ENCODE assay signal across 27 cellular contexts in genomic region chr6:112665815-112666214, GRCh38.
DNase-seq lines count a peak whose midpoint lies in the region; ATAC-seq and TF ChIP-seq lines count a peak whose summit lies in the region.
"Had no signal": no experiment of that assay in that cellular context is flagged by ENCODE, and none has a peak within 500 bp of the region (broad histone marks: within the 10 kb centered on the region; RNA-seq: fewer than 3 reads in every experiment).

No MANE protein-coding gene starts in this region.

- intact Hi-C loops in IMR-90 (cut with micrococcal nuclease), result no loop called here

- no peaks in the 10 kb centered on the region for H3K79me1 ChIP-seq in IMR-90 (ENCODE audit: low read depth in 1 of 2, low read length in 2 of 2)

- ATAC-seq in IMR-90 (ENCODE audit: low read depth) (peak; percentile 35; the same call in 1 of the 2 replicates), HG02763 (IDR thresholded peaks at IDR 0.05; ENCODE audit: unreplicated experiment) (no peak)
- ATAC-seq: HepG2, left cardiac atrium had no signal

- H3K4me2 ChIP-seq in IMR-90 (ENCODE audit: low read depth, low read length), result no peak overlapping the region

- no peak overlapping the region for H4K91ac ChIP-seq in IMR-90 (ENCODE audit: insufficient read depth, low read depth, low read length)

- H2BK15ac ChIP-seq in IMR-90 (ENCODE audit: low read depth, low read length), result no peak overlapping the region

- H4K5ac ChIP-seq in IMR-90 (ENCODE audit: low read depth, low read length), result no peak overlapping the region

- H2BK120ac ChIP-seq in IMR-90 (ENCODE audit: low read depth, low read length), result no peak overlapping the region

- no peak overlapping the region for H3K4me3 ChIP-seq in IMR-90 (ENCODE audit: insufficient read depth, low read depth, low read length)
- no peak overlapping the region for H3K4me3 ChIP-seq in endodermal cell (ENCODE audit: low read length)
- H3K4me3 ChIP-seq: esophagus muscularis mucosa, SJCRH30, thoracic aorta had no signal

- H3K9ac ChIP-seq in IMR-90 (ENCODE audit: low read depth, low read length), result no peak overlapping the region
- no peak overlapping the region for H3K9ac ChIP-seq in endodermal cell (ENCODE audit: extremely low read depth, low read length, poor library complexity, severe bottlenecking)

- no peaks in the 10 kb centered on the region for H3K36me3 Mint-ChIP-seq in endodermal cell (ENCODE audit: low read depth)
- H3K36me3 Mint-ChIP-seq: activated naive CD4-positive, alpha-beta T cell treated with anti-CD3 and anti-CD28 coated beads, Interleukin-2, amount 50 U/mL, for 24 hours had no signal

- CTCF ChIA-PET in IMR-90 (lab: Yijun Ruan, JAX), result interaction anchor here (1.6 kb wide), 1 partner anchor 11 kb away, joined by 3 read pairs; no protein-coding TSS in a partner anchor

- no peaks in the 10 kb centered on the region for H3K36me3 ChIP-seq in IMR-90 (ENCODE audit: control insufficient read depth, insufficient read depth, low read length)
- no peaks in the 10 kb centered on the region for H3K36me3 ChIP-seq in endodermal cell (ENCODE audit: control insufficient read depth, insufficient read depth, low read length)
- H3K36me3 ChIP-seq: esophagus muscularis mucosa, SJCRH30, thoracic aorta had no signal

- peaks cover 4% of the 10 kb centered on the region; the same call in 1 of the 2 replicates for H3K9me1 ChIP-seq in IMR-90 (ENCODE audit: insufficient read depth, low read length)

- TF ChIP-seq CTCF in IMR-90 (conservative IDR thresholded peaks at IDR 0.05; ENCODE audit: low read depth, low read length) (no peak), endodermal cell (conservative IDR thresholded peaks at IDR 0.05) (no peak)

- H3K18ac ChIP-seq in IMR-90 (ENCODE audit: low read depth, low read length), result no peak overlapping the region

- dilution Hi-C loops in IMR-90 (cut with HindIII; ENCODE audit: low sequenced_read_pairs, unreplicated experiment), result no loop called here

- H3K4me1 Mint-ChIP-seq in endodermal cell, result no peaks in the 10 kb centered on the region
- H3K4me1 Mint-ChIP-seq: activated CD4-positive, alpha-beta memory T cell treated with anti-CD3 and anti-CD28 coated beads, Interleukin-2, amount 10 ng/mL, durations not matched to agents 7 days and 5 days; activated naive CD4-positive, alpha-beta T cell treated with anti-CD3 and anti-CD28 coated beads, Interleukin-2, amount 50 U/mL, for 24 hours; B cell; neural crest cell had no signal

- H3K4ac ChIP-seq in IMR-90 (ENCODE audit: low read depth, low read length), result no peak overlapping the region

- no peaks in the 10 kb centered on the region for H3K9me3 Mint-ChIP-seq in endodermal cell
- H3K9me3 Mint-ChIP-seq: activated CD4-positive, alpha-beta memory T cell treated with anti-CD3 and anti-CD28 coated beads, Interleukin-2, amount 10 ng/mL, durations not matched to agents 7 days and 5 days; activated T-cell treated with anti-CD3 and anti-CD28 coated beads, Interleukin-2, amount 50 U/mL, for 24 hours; dendritic cell treated with granulocyte-macrophage colony-stimulating factor and Interleukin-4, amounts not matched to agents 40 ng/mL and 50 ng/mL, for 4 days had no signal

- peak; percentile 48 for DNase-seq in EL
- peak; percentile 77 for DNase-seq in IMR-90
- peak; percentile 51 for DNase-seq in dermis blood vessel endothelial cell
- DNase-seq in kidney glomerular epithelial cell (lab: John Stamatoyannopoulos, UW), result peak; percentile 24
- no peak for DNase-seq in endodermal cell
- DNase-seq in activated effector memory CD4-positive, alpha-beta T cell treated with Interleukin-2 at 50 U/mL for 16 hours, result no peak
- no peak for DNase-seq in GOT3 (lab: John Stamatoyannopoulos, UW)
- DNase-seq: activated CD4-positive, alpha-beta memory T cell treated with anti-CD3 and anti-CD28 coated beads, Interleukin-2, amount 10 ng/mL, durations not matched to agents 7 days and 5 days; activated T-cell treated with anti-CD3 and anti-CD28 coated beads, Interleukin-2, amount 50 U/mL, for 24 hours; GF-D8; hippocampal formation; left cardiac atrium; MM.1S; NCI-H187 treated with DMSO at 0.1 percent for 48 hours; NCI-H524 treated with DMSO at 0.1 percent for 48 hours; OCI-M1; SJCRH30; stimulated activated CD4-positive, alpha-beta T cell treated with anti-CD3 and anti-CD28 coated beads, Interleukin-12 subunit alpha, Interleukin-12 subunit beta, amount 100 ng/mL, for 4 hours; T-helper 2 cell had no signal

- in situ Hi-C loops in IMR-90 (cut with MboI; ENCODE audit: low sequenced_read_pairs), result no loop called here

- H3K27me3 ChIP-seq in IMR-90 (ENCODE audit: control insufficient read depth, insufficient read depth, low read length), result no peaks in the 10 kb centered on the region
- H3K27me3 ChIP-seq in endodermal cell (ENCODE audit: control insufficient read depth, insufficient read depth, low read length, poor library complexity, severe bottlenecking), result no peaks in the 10 kb centered on the region
- H3K27me3 ChIP-seq: esophagus muscularis mucosa, SJCRH30 had no signal

- H3K27me3 Mint-ChIP-seq in endodermal cell (ENCODE audit: insufficient read depth), result peaks cover 1% of the 10 kb centered on the region
- H3K27me3 Mint-ChIP-seq: activated CD4-positive, alpha-beta memory T cell treated with anti-CD3 and anti-CD28 coated beads, Interleukin-2, amount 10 ng/mL, durations not matched to agents 7 days and 5 days; activated naive CD4-positive, alpha-beta T cell treated with anti-CD3 and anti-CD28 coated beads, Interleukin-2, amount 50 U/mL, for 24 hours; activated T-cell treated with anti-CD3 and anti-CD28 coated beads, Interleukin-2, amount 50 U/mL, for 24 hours; B cell; dendritic cell treated with granulocyte-macrophage colony-stimulating factor and Interleukin-4, amounts not matched to agents 40 ng/mL and 50 ng/mL, for 4 days had no signal

- H3K9me3 ChIP-seq in IMR-90 (ENCODE audit: control insufficient read depth, insufficient read depth, low read length) (no peaks in the 10 kb centered on the region), endodermal cell (ENCODE audit: control insufficient read depth, low read length) (no peaks in the 10 kb centered on the region)
- H3K9me3 ChIP-seq: esophagus muscularis mucosa, SJCRH30, thoracic aorta had no signal

- H3K27ac ChIP-seq in IMR-90 (ENCODE audit: insufficient read depth, low read length) (no peak overlapping the region), endodermal cell (ENCODE audit: low read depth, low read length) (no peak overlapping the region)
- H3K27ac ChIP-seq: esophagus muscularis mucosa, SJCRH30, thoracic aorta had no signal

- H3K4me1 ChIP-seq in IMR-90 (ENCODE audit: control insufficient read depth, insufficient read depth, low read length) (peaks cover 3% of the 10 kb centered on the region; the same call in 1 of the 2 replicates), endodermal cell (ENCODE audit: control insufficient read depth, insufficient read depth, low read length) (no peaks in the 10 kb centered on the region)
- H3K4me1 ChIP-seq: esophagus muscularis mucosa, SJCRH30 had no signal

- WGBS in IMR-90 (ENCODE audit: extremely low coverage in 2 of 2, insufficient read length in 1 of 2), 2 experiments, result no CpG with 5 or more reads among the region's 1 CpG
- 100% methylated on average over 1 of the region's 1 CpG; no CpG with 5 or more reads in 1 of the 2 experiments for WGBS in endodermal cell (ENCODE audit: insufficient coverage in 1 of 2, insufficient read length in 1 of 2), 2 experiments

- H3K27ac Mint-ChIP-seq in endodermal cell, result no peak overlapping the region
- H3K27ac Mint-ChIP-seq: activated CD4-positive, alpha-beta memory T cell treated with anti-CD3 and anti-CD28 coated beads, Interleukin-2, amount 10 ng/mL, durations not matched to agents 7 days and 5 days; activated naive CD4-positive, alpha-beta T cell treated with anti-CD3 and anti-CD28 coated beads, Interleukin-2, amount 50 U/mL, for 24 hours; activated T-cell treated with anti-CD3 and anti-CD28 coated beads, Interleukin-2, amount 50 U/mL, for 24 hours; B cell; dendritic cell treated with granulocyte-macrophage colony-stimulating factor and Interleukin-4, amounts not matched to agents 40 ng/mL and 50 ng/mL, for 4 days had no signal

- H3K4me3 Mint-ChIP-seq in endodermal cell, result no peak overlapping the region
- H3K4me3 Mint-ChIP-seq: activated CD4-positive, alpha-beta memory T cell treated with anti-CD3 and anti-CD28 coated beads, Interleukin-2, amount 10 ng/mL, durations not matched to agents 7 days and 5 days; activated naive CD4-positive, alpha-beta T cell treated with anti-CD3 and anti-CD28 coated beads, Interleukin-2, amount 50 U/mL, for 24 hours; activated T-cell treated with anti-CD3 and anti-CD28 coated beads, Interleukin-2, amount 50 U/mL, for 24 hours; B cell; dendritic cell treated with granulocyte-macrophage colony-stimulating factor and Interleukin-4, amounts not matched to agents 40 ng/mL and 50 ng/mL, for 4 days; neural crest cell had no signal

- H3K14ac ChIP-seq in IMR-90 (replicated peaks; ENCODE audit: low read depth, low read length), result 0 out of 2 replicates have a peak overlapping the region, but pooled peaks have one; percentile 14

- no peaks in the 10 kb centered on the region for H4K20me1 ChIP-seq in IMR-90 (ENCODE audit: insufficient read depth, low read length)

- H2AK9ac ChIP-seq in IMR-90 (replicated peaks; ENCODE audit: low read depth, low read length, poor library complexity), result no peak overlapping the region

- H2BK20ac ChIP-seq in IMR-90 (ENCODE audit: low read depth, low read length), result 0 out of 2 replicates have a peak overlapping the region, but pooled peaks have one; percentile 27

- H2BK5ac ChIP-seq in IMR-90 (ENCODE audit: low read depth, low read length, poor library complexity, severe bottlenecking), result peak overlapping the region; percentile 52

- H3K23ac ChIP-seq in IMR-90 (ENCODE audit: low read depth, low read length), result no peak overlapping the region

- no peak overlapping the region for H4K8ac ChIP-seq in IMR-90 (ENCODE audit: low read depth in 2 of 2, low read length in 2 of 2)

- POLR2A ChIA-PET in IMR-90 (lab: Charles Lee; ENCODE audit: unreplicated experiment), result no interaction called here

- no peak overlapping the region for H2AK5ac ChIP-seq in IMR-90 (ENCODE audit: low read depth, low read length)

- no peak overlapping the region for H3K56ac ChIP-seq in IMR-90 (ENCODE audit: extremely low read depth, insufficient read depth, low read length)

- BruUV-seq in IMR-90 (replicated peaks; lab: Mats Ljungman, UMichigan), result no TSS peak

- TF ChIP-seq POLR2A in IMR-90 (IDR thresholded peaks at IDR 0.05; ENCODE audit: low read depth, low read length), result no peak

- no peak for TF ChIP-seq RAD21 in IMR-90 (IDR thresholded peaks at IDR 0.05; ENCODE audit: low read length)

- H2AFZ ChIP-seq in IMR-90 (replicated peaks; ENCODE audit: low read length, poor library complexity), result no peak overlapping the region

TF ChIP-seq in IMR-90, 13 proteins besides CTCF, POLR2A, EP300 and RAD21 (continues in another document):
- no peak for TF ChIP-seq MXI1 (IDR thresholded peaks at IDR 0.05; ENCODE audit: borderline replicate concordance, low read depth, low read length)
- TF ChIP-seq CHD1 (IDR thresholded peaks at IDR 0.05; ENCODE audit: low read depth, low read length), result no peak

Comparison
In these comparisons a context has a peak if more than half of its experiments do, and no peak if none do; other contexts are left out.
1. DNase-seq: peak in EL (single experiment), IMR-90 (single experiment), dermis blood vessel endothelial cell (single experiment) and kidney glomerular epithelial cell (single experiment); none in endodermal cell (single experiment), activated effector memory CD4-positive, alpha-beta T cell treated with Interleukin-2 at 50 U/mL for 16 hours (single experiment) and GOT3 (single experiment).